ENCODE assay signal across 8 cellular contexts in genomic region chr2:95115418-95115817, GRCh38. TPM values are rescaled to one million over a fixed set of nuclear protein-coding genes. Genes with fewer than 3 reads are reported as not detected.
DNase-seq lines count a peak whose midpoint lies in the region; ATAC-seq and TF ChIP-seq lines count a peak whose summit lies in the region.

No MANE protein-coding gene starts in this region.

- TF ChIP-seq CTCF in GM06990 (IDR thresholded peaks at IDR 0.05; ENCODE audit: insufficient read depth, low read length, poor library complexity, severe bottlenecking), result peak; percentile 83
- TF ChIP-seq CTCF in H9 (conservative IDR thresholded peaks at IDR 0.05), result peak; percentile 88
- TF ChIP-seq CTCF in Loucy (conservative IDR thresholded peaks at IDR 0.05; ENCODE audit: low read length), result peak; percentile 83

- no peak overlapping the region for H2BK5ac ChIP-seq in H9 (ENCODE audit: insufficient read length, low read length)

- H3K4me3 ChIP-seq in GM06990 (replicated peaks; ENCODE audit: low read depth, low read length), result no peak overlapping the region
- H3K4me3 ChIP-seq in Loucy (ENCODE audit: low read length, poor library complexity, severe bottlenecking), result no peak overlapping the region

- H3K4me1 ChIP-seq in H9 (ENCODE audit: insufficient read depth, low read length) (no peaks in the 10 kb centered on the region), Loucy (ENCODE audit: insufficient read depth, low read length, poor library complexity, severe bottlenecking) (peaks cover 35% of the 10 kb centered on the region)

- peak; percentile 16 for DNase-seq in GM06990 (ENCODE audit: extremely low read depth, insufficient read length)
- DNase-seq in H9, result peak; percentile 75
- DNase-seq in SKM-1 treated with dmso at 0.1 percent for 144 hours (lab: John Stamatoyannopoulos, UW; ENCODE audit: unreplicated experiment), result peak; percentile 25
- peak; percentile 67 for DNase-seq in activated naive CD8-positive, alpha-beta T cell treated with anti-CD3 and anti-CD28 coated beads for 36 hours
- DNase-seq in cardiac septum (ENCODE audit: low spot score), result peak; percentile 85
- peak; percentile 72 for DNase-seq in retina

- H3K23ac ChIP-seq in H9 (ENCODE audit: insufficient read length, low read depth, low read length), result no peak overlapping the region

- H3K27ac Mint-ChIP-seq in H9, result no peak overlapping the region
- H3K27ac Mint-ChIP-seq in activated naive CD8-positive, alpha-beta T cell treated with anti-CD3 and anti-CD28 coated beads for 36 hours, result no peak overlapping the region

- no peaks in the 10 kb centered on the region for H3F3A ChIP-seq in Loucy (ENCODE audit: low read depth)

- no peak overlapping the region for H3T11ph ChIP-seq in H9 (ENCODE audit: low read length)

- H3K4me2 ChIP-seq in H9 (ENCODE audit: insufficient read depth, insufficient read length, low read length) (no peak overlapping the region), Loucy (ENCODE audit: low read depth, low read length, poor library complexity, severe bottlenecking) (peak overlapping the region; percentile 21)

- H3K9ac ChIP-seq in H9 (ENCODE audit: extremely low read depth, insufficient read length, low read length), result no peak overlapping the region
- no peak overlapping the region for H3K9ac ChIP-seq in Loucy (ENCODE audit: low read depth, low read length, poor library complexity, severe bottlenecking)

- H3K79me2 ChIP-seq in H9 (ENCODE audit: insufficient read depth, low read length) (peaks cover 8% of the 10 kb centered on the region; the same call in 1 of the 2 replicates), Loucy (ENCODE audit: insufficient read depth, low read length) (peaks cover 24% of the 10 kb centered on the region)

- no peak for ATAC-seq in GM19324 (IDR thresholded peaks at IDR 0.05; ENCODE audit: low FRiP score, unreplicated experiment)

- H2BK20ac ChIP-seq in H9 (ENCODE audit: low read depth, low read length, poor library complexity, severe bottlenecking), result no peak overlapping the region

- H3K4me3 Mint-ChIP-seq in H9, result no peak overlapping the region
- no peak overlapping the region for H3K4me3 Mint-ChIP-seq in activated naive CD8-positive, alpha-beta T cell treated with anti-CD3 and anti-CD28 coated beads for 36 hours

- H3K27me3 Mint-ChIP-seq in H9 (ENCODE audit: low read depth), result no peaks in the 10 kb centered on the region; the same call in 1 of the 2 replicates
- no peaks in the 10 kb centered on the region for H3K27me3 Mint-ChIP-seq in activated naive CD8-positive, alpha-beta T cell treated with anti-CD3 and anti-CD28 coated beads for 36 hours

- H3K14ac ChIP-seq in H9 (ENCODE audit: insufficient read depth, low read length), result no peak overlapping the region

- no peak overlapping the region for H3K27ac ChIP-seq in H9 (ENCODE audit: insufficient read length, low read depth, low read length)

- H2BK120ac ChIP-seq in H9 (ENCODE audit: low read depth, low read length, poor library complexity, severe bottlenecking), result no peak overlapping the region

- WGBS in H9 (ENCODE audit: extremely low coverage, insufficient read length, low lambda C conversion rate), result no CpG with 5 or more reads among the region's 7 CpGs

- H3K9me3 ChIP-seq in H9 (ENCODE audit: control insufficient read depth, low read depth, low read length), result no peaks in the 10 kb centered on the region
- H3K9me3 ChIP-seq in Loucy (ENCODE audit: insufficient read depth, low read depth, low read length), result no peaks in the 10 kb centered on the region

- peaks cover 6% of the 10 kb centered on the region for H3K79me1 ChIP-seq in H9 (ENCODE audit: insufficient read depth, low read depth, low read length, poor library complexity, severe bottlenecking)

- H4K5ac ChIP-seq in H9 (ENCODE audit: insufficient read length, low read depth, low read length), result no peak overlapping the region

- no peak overlapping the region for H3K18ac ChIP-seq in H9 (ENCODE audit: insufficient read length, low read depth, low read length)

- no peaks in the 10 kb centered on the region for H3K23me2 ChIP-seq in H9 (ENCODE audit: insufficient read length, low read depth, low read length, poor library complexity, severe bottlenecking)

- H4K20me1 ChIP-seq in H9 (ENCODE audit: control insufficient read depth, insufficient read depth, insufficient read length) (no peaks in the 10 kb centered on the region), Loucy (ENCODE audit: insufficient read depth, low read length, poor library complexity, severe bottlenecking) (peaks cover 35% of the 10 kb centered on the region)

- H3K4ac ChIP-seq in H9 (ENCODE audit: low read depth, low read length), result no peak overlapping the region

- no peaks in the 10 kb centered on the region for H3K9me3 Mint-ChIP-seq in H9
- H3K9me3 Mint-ChIP-seq in activated naive CD8-positive, alpha-beta T cell treated with anti-CD3 and anti-CD28 coated beads for 36 hours, result no peaks in the 10 kb centered on the region

- H2BK15ac ChIP-seq in H9 (ENCODE audit: low read depth, low read length), result no peak overlapping the region

- H3K36me3 ChIP-seq in GM06990 (ENCODE audit: control insufficient read depth, insufficient read depth, low read length), result no peaks in the 10 kb centered on the region; the same call in none of the 2 replicates
- H3K36me3 ChIP-seq in Loucy (ENCODE audit: insufficient read depth, low read length), result peaks cover 36% of the 10 kb centered on the region; the same call in 1 of the 2 replicates

- H2AFZ ChIP-seq in H9 (ENCODE audit: low read length) (no peak overlapping the region), Loucy (ENCODE audit: low read length) (no peak overlapping the region)

- no peak overlapping the region for H2AK5ac ChIP-seq in H9 (ENCODE audit: insufficient read length, low read length)

- H4K8ac ChIP-seq in H9 (replicated peaks; ENCODE audit: insufficient read length, low read depth, low read length), result no peak overlapping the region

- H4K91ac ChIP-seq in H9 (ENCODE audit: insufficient read length, low read depth, low read length), result no peak overlapping the region

- H3K36me3 Mint-ChIP-seq in H9 (ENCODE audit: insufficient read depth in 1 of 3, low read depth in 3 of 3), result peaks cover 18 to 58% (median 42%) of the 10 kb centered on the region in 3 experiments
- H3K36me3 Mint-ChIP-seq in activated naive CD8-positive, alpha-beta T cell treated with anti-CD3 and anti-CD28 coated beads for 36 hours, result peaks cover 38% of the 10 kb centered on the region

- H3K4me1 Mint-ChIP-seq in H9, result peaks cover 19 to 20% of the 10 kb centered on the region in 2 experiments
- H3K4me1 Mint-ChIP-seq in activated naive CD8-positive, alpha-beta T cell treated with anti-CD3 and anti-CD28 coated beads for 36 hours, result peaks cover 39% of the 10 kb centered on the region

- no peaks in the 10 kb centered on the region for H3K9me2 ChIP-seq in Loucy (replicated peaks; ENCODE audit: low read depth, low read length)

- no peak overlapping the region for H3K56ac ChIP-seq in H9 (ENCODE audit: insufficient read length, low read depth, low read length)

- H3K27me3 ChIP-seq in GM06990 (replicated peaks; ENCODE audit: control insufficient read depth, insufficient read depth, low read length) (no peaks in the 10 kb centered on the region), H9 (ENCODE audit: insufficient read depth, low read length) (no peaks in the 10 kb centered on the region), Loucy (ENCODE audit: insufficient read depth, low read length, poor library complexity, severe bottlenecking) (no peaks in the 10 kb centered on the region)

- no peak overlapping the region for H2BK12ac ChIP-seq in H9 (ENCODE audit: insufficient read length, low read depth, low read length)

- intact Hi-C loops in cardiac septum (cut with DNase I), result loop anchor here (1.0 to 5.0 kb wide), 2 partner anchors 93 to 128 kb away; no protein-coding TSS in a partner anchor

RNA-seq across cellular contexts. Expression of gene MRPS5, which starts 6.2 kb away (rescaled TPM):
- total RNA-seq in H9 (2021), result 50.9 and 51.4 TPM in 2 replicates
- 10 to 100 TPM; 83.8 to 84.8 TPM for total RNA-seq in activated naive CD8-positive, alpha-beta T cell treated with anti-CD3 and anti-CD28 coated beads for 36 hours
- total RNA-seq in cardiac septum, result 69.4 TPM

RNA-seq across cellular contexts. Expression of gene ZNF514, which starts 44.2 kb away (rescaled TPM):
- total RNA-seq in H9 (2021), result 11.9 and 12.9 TPM in 2 replicates
- 1 to 10 TPM; 7.1 to 8.6 TPM for total RNA-seq in activated naive CD8-positive, alpha-beta T cell treated with anti-CD3 and anti-CD28 coated beads for 36 hours
- total RNA-seq in cardiac septum, result 14.7 TPM

RNA-seq across cellular contexts. Expression of gene ZNF2, which starts 50.2 kb away (rescaled TPM):
- total RNA-seq in H9 (2021), result 2.2 and 2.7 TPM in 2 replicates
- total RNA-seq in activated naive CD8-positive, alpha-beta T cell treated with anti-CD3 and anti-CD28 coated beads for 36 hours, result 1 to 10 TPM; 2.8 to 2.9 TPM
- total RNA-seq in cardiac septum, result 4.1 TPM

Comparison
In these comparisons a context has a peak if more than half of its experiments do, and no peak if none do; other contexts are left out.
1. DNase-seq: peak in every context shown above with its lines; median percentile 85 in cardiac septum; 75 in H9; 72 in retina; 67 in activated naive CD8-positive, alpha-beta T cell treated with anti-CD3 and anti-CD28 coated beads for 36 hours; 25 in SKM-1 treated with dmso at 0.1 percent for 144 hours; 16 in GM06990.